Comparison of ENCODE assay signal across 8 cellular contexts in genomic region chr2:7430869-7431641, GRCh38.
A peak's percentile ranks its signal among the peaks of the same experiment; 100 is the strongest.
DNase-seq lines count a peak whose midpoint lies in the region; ATAC-seq and TF ChIP-seq lines count a peak whose summit lies in the region.

No MANE protein-coding gene starts in this region.

- DNase-seq in activated T-cell treated with anti-CD3 and anti-CD28 coated beads for 1 hour (ENCODE audit: low read depth) (peak; percentile 18), activated T-cell treated with anti-CD3 and anti-CD28 coated beads for 4 hours (no peak), NOMO-1 treated with dmso at 0.1 percent for 144 hours (lab: John Stamatoyannopoulos, UW; ENCODE audit: unreplicated experiment) (peak; percentile 87), lung (ENCODE audit: low spot score) (peak; percentile 63), HCEC 1CT (no peak), AG08395 (ENCODE audit: low spot score) (no peak)
- DNase-seq in central memory CD4-positive, alpha-beta T cell: peak; percentile 18
- DNase-seq in stimulated activated naive CD4-positive, alpha-beta T cell treated with Interleukin-2 at 50 U/mL for 16 hours (lab: John Stamatoyannopoulos, UW): peak; percentile 40

- no peak for TF ChIP-seq CTCF in lung (IDR thresholded peaks at IDR 0.05; ENCODE audit: control extremely low read depth, extremely low read depth)

- ATAC-seq in lung (ENCODE audit: insufficient read depth, low FRiP score): peak; percentile 70

- peaks cover 0 to 6% of the 10 kb centered on the region in 2 donors for H3K4me1 ChIP-seq in lung (ENCODE audit: control insufficient read depth in 2 of 2, insufficient read depth in 2 of 2, low read length in 2 of 2)

- H3K27me3 ChIP-seq in lung (ENCODE audit: control insufficient read depth, insufficient read depth): no peaks in the 10 kb centered on the region

- no peak overlapping the region for H3K4me3 ChIP-seq in lung

- no peak overlapping the region for H3K27ac ChIP-seq in lung (ENCODE audit: low read depth in 1 of 2, low read length in 1 of 2)

- 5 to 6% methylated on average over 55 to 56 of the region's 56 CpGs for WGBS in lung, 2 donors

- no peaks in the 10 kb centered on the region for H3K36me3 ChIP-seq in lung (ENCODE audit: control insufficient read depth in 2 of 2, insufficient read depth in 2 of 2, low read length in 2 of 2)

- H3K9me3 ChIP-seq in lung (ENCODE audit: control insufficient read depth in 2 of 2, insufficient read depth in 1 of 2, low read length in 1 of 2): peaks cover 2 to 5% of the 10 kb centered on the region in 2 donors

Comparison
In these comparisons a context has a peak if more than half of its experiments do, and no peak if none do; other contexts are left out.
1. DNase-seq: peak in activated T-cell treated with anti-CD3 and anti-CD28 coated beads for 1 hour (single experiment), NOMO-1 treated with dmso at 0.1 percent for 144 hours (single experiment), central memory CD4-positive, alpha-beta T cell (single experiment), lung (single experiment) and stimulated activated naive CD4-positive, alpha-beta T cell treated with Interleukin-2 at 50 U/mL for 16 hours (single experiment); none in activated T-cell treated with anti-CD3 and anti-CD28 coated beads for 4 hours (single experiment), HCEC 1CT (single experiment) and AG08395 (single experiment).